17 cellular contexts compared by ENCODE assay signal in the genomic region with DNA sequence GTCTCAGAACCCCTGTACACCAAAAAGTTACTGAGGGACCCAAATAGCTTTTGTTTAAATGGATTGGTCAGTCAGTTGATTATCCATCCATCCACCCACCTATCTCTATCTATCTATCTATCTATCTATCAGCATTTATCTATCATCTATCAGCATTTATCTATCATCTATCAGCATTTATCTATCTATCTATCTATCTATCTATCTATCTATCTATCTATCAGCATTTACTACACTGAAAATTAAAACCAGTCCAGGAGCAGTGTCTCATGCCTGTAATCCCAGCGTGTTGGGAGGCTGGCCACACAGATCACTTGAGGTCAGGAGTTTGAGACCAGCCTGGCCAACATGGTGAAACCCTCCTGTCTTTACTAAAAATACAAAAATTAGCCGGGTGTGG. TPM values are rescaled to one million over a fixed set of nuclear protein-coding genes. Genes with fewer than 3 reads are reported as not detected.
DNase-seq lines count a peak whose midpoint lies in the region; TF ChIP-seq lines count a peak whose summit lies in the region.
"Had no signal": no experiment of that assay in that cellular context is flagged by ENCODE, and none has a peak within 500 bp of the region (broad histone marks: within the 10 kb centered on the region; RNA-seq: fewer than 3 reads in every experiment).

No MANE protein-coding gene starts in this region.

- 76 to 85% methylated on average over 2 of the region's 2 CpGs for WGBS in GM23248 (ENCODE audit: low coverage in 1 of 2, low lambda C conversion rate in 2 of 2, missing lambda C conversion rate in 2 of 2), 2 experiments
- WGBS in H9 (ENCODE audit: extremely low coverage, insufficient read length, low lambda C conversion rate) = no CpG with 5 or more reads among the region's 2 CpGs

- H4K20me1 ChIP-seq in GM23248 (ENCODE audit: insufficient read depth) (no peaks in the 10 kb centered on the region), osteoblast (ENCODE audit: insufficient read depth, low read length) (peaks cover 14% of the 10 kb centered on the region), H9 (ENCODE audit: control insufficient read depth, insufficient read depth, insufficient read length) (no peaks in the 10 kb centered on the region)

- no peak overlapping the region for H3K18ac ChIP-seq in H9 (ENCODE audit: insufficient read length, low read depth, low read length)

- H3K4me3 Mint-ChIP-seq in chondrocyte (ENCODE audit: unreplicated experiment) (no peak overlapping the region), H9 (no peak overlapping the region)
- H3K4me3 Mint-ChIP-seq: CD8-positive, alpha-beta memory T cell; HFFc6 had no signal

- H3K27me3 Mint-ChIP-seq in chondrocyte (ENCODE audit: low read depth) (no peaks in the 10 kb centered on the region), H9 (ENCODE audit: low read depth) (no peaks in the 10 kb centered on the region)
- H3K27me3 Mint-ChIP-seq: CD8-positive, alpha-beta memory T cell had no signal

- H3K4me1 Mint-ChIP-seq in chondrocyte (ENCODE audit: low read depth) (peaks cover 8% of the 10 kb centered on the region), H9 (peaks cover 19 to 21% of the 10 kb centered on the region in 2 experiments)

- TF ChIP-seq CTCF in chondrocyte (IDR thresholded peaks at IDR 0.05) (no peak), osteoblast (IDR thresholded peaks at IDR 0.05; ENCODE audit: extremely low read depth, low read depth, low read length) (no peak), breast epithelium (IDR thresholded peaks at IDR 0.05) (no peak), H9 (conservative IDR thresholded peaks at IDR 0.05) (no peak)

- no peak overlapping the region for H2BK15ac ChIP-seq in H9 (ENCODE audit: low read depth, low read length)

- no peak overlapping the region for H3K4ac ChIP-seq in H9 (ENCODE audit: low read depth, low read length)

- H3K36me3 ChIP-seq in GM23248 (ENCODE audit: low read depth) = 0 out of 2 replicates have a peak, but pooled peaks cover 11% of the 10 kb centered on the region
- H3K36me3 ChIP-seq in SK-N-MC (ENCODE audit: insufficient read depth, low read length) = peaks cover 6% of the 10 kb centered on the region; the same call in 1 of the 2 replicates
- peaks cover 8% of the 10 kb centered on the region for H3K36me3 ChIP-seq in osteoblast (ENCODE audit: insufficient read depth, low read length)
- H3K36me3 ChIP-seq in breast epithelium = no peaks in the 10 kb centered on the region

- in situ Hi-C loops in GM23248 (cut with MboI) = no loop called here

- peak overlapping the region; percentile 48 for H3K27ac ChIP-seq in GM23248
- peak overlapping the region; percentile 88 for H3K27ac ChIP-seq in SK-N-MC
- peak overlapping the region; percentile 47 for H3K27ac ChIP-seq in osteoblast (ENCODE audit: low read depth, low read length)
- H3K27ac ChIP-seq in breast epithelium = no peak overlapping the region
- no peak overlapping the region for H3K27ac ChIP-seq in H9 (ENCODE audit: insufficient read length, low read depth, low read length)
- H3K27ac ChIP-seq: BLaER1 had no signal

- H3K79me1 ChIP-seq in H9 (ENCODE audit: insufficient read depth, low read depth, low read length, poor library complexity, severe bottlenecking) = peaks cover 5% of the 10 kb centered on the region

- H2BK120ac ChIP-seq in H9 (ENCODE audit: low read depth, low read length, poor library complexity, severe bottlenecking) = no peak overlapping the region

- no peak overlapping the region for H3K23ac ChIP-seq in H9 (ENCODE audit: insufficient read length, low read depth, low read length)

- no peaks in the 10 kb centered on the region for H3K23me2 ChIP-seq in H9 (ENCODE audit: insufficient read length, low read depth, low read length, poor library complexity, severe bottlenecking)

- H3K79me2 ChIP-seq in GM23248 (ENCODE audit: insufficient read depth) (peaks cover 79% of the 10 kb centered on the region), osteoblast (ENCODE audit: insufficient read depth, low read length) (peaks cover 32% of the 10 kb centered on the region), H9 (ENCODE audit: insufficient read depth, low read length) (peaks cover 2% of the 10 kb centered on the region; the same call in 1 of the 2 replicates)

- no peak overlapping the region for H2BK12ac ChIP-seq in H9 (ENCODE audit: insufficient read length, low read depth, low read length)

- no peak overlapping the region for H2AFZ ChIP-seq in GM23248
- H2AFZ ChIP-seq in osteoblast (ENCODE audit: low read length) = no peak overlapping the region
- H2AFZ ChIP-seq in H9 (ENCODE audit: low read length) = no peak overlapping the region

- H3K9ac ChIP-seq in GM23248 (no peak overlapping the region), SK-N-MC (ENCODE audit: insufficient read length) (no peak overlapping the region), H9 (ENCODE audit: extremely low read depth, insufficient read length, low read length) (no peak overlapping the region)
- H3K9ac ChIP-seq: BLaER1 had no signal

- DNase-seq in GM23248 = no peak
- DNase-seq in SK-N-MC (ENCODE audit: low read depth, low spot score) = no peak
- peak; percentile 14 for DNase-seq in chondrocyte (ENCODE audit: low spot score)
- DNase-seq in osteoblast (ENCODE audit: insufficient read length, low spot score, missing footprints) = no peak
- DNase-seq in breast epithelium (ENCODE audit: low spot score in 2 of 2) = no peak
- DNase-seq in NCI-H146 treated with DMSO at 0.1 percent for 48 hours (lab: John Stamatoyannopoulos, UW; ENCODE audit: unreplicated experiment) = no peak
- no peak for DNase-seq in cerebellar nuclear complex (lab: John Stamatoyannopoulos, UW)
- DNase-seq in H9 = no peak
- DNase-seq: 8988T; AML-193; Caco-2; CD8-positive, alpha-beta memory T cell; DMS53; GF-D8 had no signal

- no peak overlapping the region for H4K8ac ChIP-seq in H9 (replicated peaks; ENCODE audit: insufficient read length, low read depth, low read length)

- H3T11ph ChIP-seq in H9 (ENCODE audit: low read length) = no peak overlapping the region

- H3K27ac Mint-ChIP-seq in chondrocyte (ENCODE audit: unreplicated experiment) (no peak overlapping the region), H9 (peak overlapping the region in 1 of 3 experiments; percentile 41; a peak in 1 of 7 replicates)

- H3K27me3 ChIP-seq in GM23248 (replicated peaks; ENCODE audit: insufficient read depth) (no peaks in the 10 kb centered on the region), osteoblast (ENCODE audit: insufficient read depth, low read length) (no peaks in the 10 kb centered on the region), breast epithelium (no peaks in the 10 kb centered on the region), H9 (ENCODE audit: insufficient read depth, low read length) (no peaks in the 10 kb centered on the region)
- H3K27me3 ChIP-seq: BLaER1 had no signal

- H2BK20ac ChIP-seq in H9 (ENCODE audit: low read depth, low read length, poor library complexity, severe bottlenecking) = no peak overlapping the region

- H4K91ac ChIP-seq in H9 (ENCODE audit: insufficient read length, low read depth, low read length) = no peak overlapping the region

- H3K4me1 ChIP-seq in GM23248 (ENCODE audit: insufficient read depth) (0 out of 2 replicates have a peak, but pooled peaks cover 5% of the 10 kb centered on the region), osteoblast (ENCODE audit: insufficient read depth, low read length) (peaks cover 5% of the 10 kb centered on the region), breast epithelium (no peaks in the 10 kb centered on the region), H9 (ENCODE audit: insufficient read depth, low read length) (no peaks in the 10 kb centered on the region)
- H3K4me1 ChIP-seq: Caco-2 had no signal

- no peak for TF ChIP-seq POLR2A in breast epithelium (IDR thresholded peaks at IDR 0.05)

- peak overlapping the region; percentile 13 for H3K4me2 ChIP-seq in GM23248 (ENCODE audit: unreplicated experiment)
- H3K4me2 ChIP-seq in osteoblast (ENCODE audit: insufficient read depth, low read length) = peak overlapping the region; percentile 14
- no peak overlapping the region for H3K4me2 ChIP-seq in H9 (ENCODE audit: insufficient read depth, insufficient read length, low read length)
- H3K4me2 ChIP-seq: BLaER1 had no signal

- H3K9me2 ChIP-seq in GM23248 (ENCODE audit: insufficient read depth) = no peaks in the 10 kb centered on the region

- no peaks in the 10 kb centered on the region for H3K9me3 ChIP-seq in GM23248 (ENCODE audit: low read depth)
- no peaks in the 10 kb centered on the region for H3K9me3 ChIP-seq in SK-N-MC (ENCODE audit: low read depth, low read length)
- no peaks in the 10 kb centered on the region for H3K9me3 ChIP-seq in osteoblast (ENCODE audit: low read depth, low read length)
- H3K9me3 ChIP-seq in breast epithelium = no peaks in the 10 kb centered on the region
- H3K9me3 ChIP-seq in H9 (ENCODE audit: control insufficient read depth, low read depth, low read length) = no peaks in the 10 kb centered on the region
- H3K9me3 ChIP-seq: BLaER1, Caco-2, HAP-1 had no signal

- H2BK5ac ChIP-seq in H9 (ENCODE audit: insufficient read length, low read length) = no peak overlapping the region

- no peak overlapping the region for H3K56ac ChIP-seq in H9 (ENCODE audit: insufficient read length, low read depth, low read length)

- no peak overlapping the region for H2AK5ac ChIP-seq in H9 (ENCODE audit: insufficient read length, low read length)

- H3K14ac ChIP-seq in H9 (ENCODE audit: insufficient read depth, low read length) = no peak overlapping the region

- peaks cover 5% of the 10 kb centered on the region for H3K36me3 Mint-ChIP-seq in chondrocyte (ENCODE audit: low read depth)
- H3K36me3 Mint-ChIP-seq in H9 (ENCODE audit: insufficient read depth in 1 of 3, low read depth in 3 of 3) = peaks cover 13 to 20% (median 17%) of the 10 kb centered on the region in 3 experiments; a peak in 6 of 7 replicates

- intact Hi-C loops in breast epithelium (cut with DNase I; ENCODE audit: low total_unique reads) = loop anchor here (10.0 kb wide), 1 partner anchor 842 kb away; no protein-coding TSS in a partner anchor

- H3K9me3 Mint-ChIP-seq in chondrocyte (ENCODE audit: low read depth) (no peaks in the 10 kb centered on the region), H9 (no peaks in the 10 kb centered on the region)
- H3K9me3 Mint-ChIP-seq: CD8-positive, alpha-beta memory T cell; HFFc6 had no signal

- H3K4me3 ChIP-seq in GM23248 (no peak overlapping the region), SK-N-MC (peak overlapping the region; percentile 22; the same call in 1 of the 2 replicates), osteoblast (ENCODE audit: insufficient read depth, low read length) (no peak overlapping the region), breast epithelium (no peak overlapping the region)
- H3K4me3 ChIP-seq: BLaER1, HAP-1 had no signal

- H3F3A ChIP-seq in GM23248 (ENCODE audit: insufficient read depth) = peaks cover 12% of the 10 kb centered on the region

- no peak overlapping the region for H4K5ac ChIP-seq in H9 (ENCODE audit: insufficient read length, low read depth, low read length)

RNA-seq across cellular contexts. Expression of a gene that starts 47.1 kb away (rescaled TPM):
- 67.8 and 72.6 TPM in 2 replicates for total RNA-seq in GM23248 (2014; rRNA removed; shearing (Covaris generic))
- 56.8 and 59.7 TPM in 2 replicates for polyA plus RNA-seq in GM23248 (2016; fragmentation: Nextera tagmentation; extraction: Ambion mirVana)
- 125 to 139 TPM (median 126 TPM) in 3 replicates for total RNA-seq in chondrocyte
- 110 and 140 TPM in 2 replicates for total RNA-seq in osteoblast
- 10 to 100 TPM; 25.4 to 47.5 (median 42.3) TPM for total RNA-seq in breast epithelium
- total RNA-seq in H9 (2021) = 100 and 101 TPM in 2 replicates

Comparison
In these comparisons a context has a peak if more than half of its experiments do, and no peak if none do; other contexts are left out.
1. H3K27ac ChIP-seq: peak in GM23248 (single experiment), SK-N-MC (single experiment) and osteoblast (single experiment); none in breast epithelium (0 of 2) and H9 (single experiment).